In genomic region chr14:100567877-100568163, GRCh38 we compare ENCODE assay signal across 1 cellular context.
A peak's percentile ranks its signal among the peaks of the same experiment; 100 is the strongest.
TF ChIP-seq lines count a peak whose summit lies in the region.

No MANE protein-coding gene starts in this region.

TF ChIP-seq in H1, 55 proteins besides CTCF, POLR2A, EP300 and RAD21:
- TF ChIP-seq SP1 (IDR thresholded peaks at IDR 0.05; ENCODE audit: low read depth, low read length) (no peak), CHD2 (IDR thresholded peaks at IDR 0.05; ENCODE audit: low read length) (no peak), SUZ12 (IDR thresholded peaks at IDR 0.05; ENCODE audit: low read length) (peak; percentile 11; the same call in 1 of the 2 replicates), NRF1 (IDR thresholded peaks at IDR 0.05; ENCODE audit: low read depth, low read length) (no peak), RXRA (IDR thresholded peaks at IDR 0.05; ENCODE audit: insufficient read depth, low read depth, low read length) (no peak), BCL11A (IDR thresholded peaks at IDR 0.05; ENCODE audit: low read depth in 2 of 2, low read length in 2 of 2) (no peak), RBBP5 (IDR thresholded peaks at IDR 0.05; ENCODE audit: borderline replicate concordance, low read depth, low read length) (no peak; the same call in 1 of the 2 replicates), CREB1 (IDR thresholded peaks at IDR 0.05) (no peak), TAF7 (optimal IDR thresholded peaks at IDR 0.05; ENCODE audit: borderline replicate concordance, low read depth, low read length) (no peak), EZH2 (IDR thresholded peaks at IDR 0.05; ENCODE audit: low read depth, low read length, severe bottlenecking) (peak; percentile 0), JUND (IDR thresholded peaks at IDR 0.05; ENCODE audit: low read length) (no peak), GABPA (IDR thresholded peaks at IDR 0.05; ENCODE audit: borderline replicate concordance, insufficient read depth, low read length) (no peak), RNF2 (IDR thresholded peaks at IDR 0.05; ENCODE audit: borderline replicate concordance, low read depth, low read length, missing control alignments, poor library complexity, severe bottlenecking) (no peak), MAX (IDR thresholded peaks at IDR 0.05) (no peak), SIRT6 (IDR thresholded peaks at IDR 0.05; ENCODE audit: low read length) (no peak), MAFK (IDR thresholded peaks at IDR 0.05; ENCODE audit: low read depth, low read length) (no peak), KDM4A (IDR thresholded peaks at IDR 0.05; ENCODE audit: low read depth, low read length, severe bottlenecking) (peak; percentile 42), TCF12 (IDR thresholded peaks at IDR 0.05; ENCODE audit: low read depth, low read length) (no peak)
